Comparison of ENCODE assay signal across 1 cellular context in the genomic region with DNA sequence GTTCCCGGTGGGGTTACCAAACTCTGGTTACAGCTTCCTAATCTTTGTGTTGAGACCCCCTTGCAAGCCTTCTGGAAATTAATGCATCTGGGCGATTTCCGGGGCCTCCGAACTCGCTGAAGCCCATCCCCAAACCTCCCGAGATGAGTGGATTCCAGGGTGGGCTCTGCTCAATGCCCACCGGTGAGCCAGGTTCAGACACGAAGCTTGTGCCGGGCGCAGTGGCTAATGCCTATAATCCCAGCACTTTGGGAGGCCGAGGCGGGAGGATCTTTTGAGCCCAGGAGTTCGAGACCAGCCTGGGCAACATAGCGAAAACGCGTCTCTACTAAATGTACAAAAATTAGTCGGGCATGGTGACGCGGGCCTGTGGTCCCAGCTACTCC.
TF ChIP-seq lines count a peak whose summit lies in the region.

No MANE protein-coding gene starts in this region.

TF ChIP-seq in endothelial cell of umbilical vein, 7 proteins besides CTCF, POLR2A, EP300 and RAD21 (continued from another document):
- TF ChIP-seq, protein P1, sequence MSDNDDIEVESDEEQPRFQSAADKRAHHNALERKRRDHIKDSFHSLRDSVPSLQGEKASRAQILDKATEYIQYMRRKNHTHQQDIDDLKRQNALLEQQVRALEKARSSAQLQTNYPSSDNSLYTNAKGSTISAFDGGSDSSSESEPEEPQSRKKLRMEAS (IDR thresholded peaks at IDR 0.05; ENCODE audit: insufficient read depth, insufficient read length), result no peak
- TF ChIP-seq JUN (IDR thresholded peaks at IDR 0.05; ENCODE audit: borderline replicate concordance, insufficient read depth, insufficient read length, low read depth) (no peak), MYC (IDR thresholded peaks at IDR 0.05; ENCODE audit: low read depth, low read length) (no peak)
